In the genomic region with DNA sequence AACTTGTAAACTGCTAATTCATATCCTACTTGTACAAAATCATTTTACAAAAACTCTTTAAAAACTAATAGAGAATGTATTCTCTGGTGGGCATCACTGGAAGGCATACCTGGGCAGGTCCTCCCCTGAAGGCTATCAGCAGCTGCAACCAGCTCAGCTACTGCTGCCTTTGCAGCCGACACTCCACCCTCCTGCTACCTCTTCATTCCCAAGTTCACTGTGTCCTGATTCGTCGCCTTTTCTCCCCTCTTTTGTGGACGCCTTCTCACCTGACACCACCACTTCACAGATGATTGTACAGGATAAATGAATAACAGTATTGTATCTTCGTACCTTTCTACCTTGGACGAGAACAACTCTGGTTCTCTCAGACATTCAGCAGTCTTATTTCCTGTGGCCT, we compare ENCODE assay signal across 16 cellular contexts. TPM values are rescaled to one million over a fixed set of nuclear protein-coding genes. Genes with fewer than 3 reads are reported as not detected.
A peak's percentile ranks its signal among the peaks of the same experiment; 100 is the strongest.
DNase-seq lines count a peak whose midpoint lies in the region; ATAC-seq, FAIRE-seq and TF ChIP-seq lines count a peak whose summit lies in the region.
"Had no signal": no experiment of that assay in that cellular context is flagged by ENCODE, and none has a peak within 500 bp of the region (broad histone marks: within the 10 kb centered on the region; RNA-seq: fewer than 3 reads in every experiment).

No MANE protein-coding gene starts in this region.

- H3K36me3 Mint-ChIP-seq in activated T-helper 17 cell treated with anti-CD3 and anti-CD28 coated beads, Interleukin-2, amount 50 U/mL, for 72 hours (ENCODE audit: low read depth), result peaks cover 81% of the 10 kb centered on the region
- peaks cover 51% of the 10 kb centered on the region for H3K36me3 Mint-ChIP-seq in HFFc6 (ENCODE audit: low read depth)

- H4K8ac ChIP-seq in mesenchymal stem cell (ENCODE audit: low read length), result no peak overlapping the region

- no peak overlapping the region for H4K91ac ChIP-seq in mesenchymal stem cell (ENCODE audit: low read length)

- H3K18ac ChIP-seq in mesenchymal stem cell (ENCODE audit: low read depth in 1 of 2, low read length in 2 of 2), result no peak overlapping the region

- H3K36me3 ChIP-seq in HepG2 (replicated peaks in 1 of 2; ENCODE audit: control insufficient read depth in 1 of 2, insufficient read depth in 2 of 2, low read length in 2 of 2) (peaks cover 10 to 48% of the 10 kb centered on the region in 2 experiments; a peak in 4 of 5 replicates), right lobe of liver (peaks cover 3 to 52% (median 13%) of the 10 kb centered on the region in 4 donors), mesenchymal stem cell (ENCODE audit: control insufficient read depth in 1 of 2, insufficient read depth in 2 of 2, low read depth in 1 of 2, low read length in 2 of 2) (peaks cover 11 to 70% of the 10 kb centered on the region in 2 experiments)

- ATAC-seq in HepG2 (no peak), right lobe of liver (no peak), esophagus mucosa (no peak)
- no peak for ATAC-seq in activated T-helper 17 cell treated with anti-CD3 and anti-CD28 coated beads, Interleukin-2, amount 50 U/mL, for 72 hours (replicated peaks)

- H3K79me1 ChIP-seq in mesenchymal stem cell (replicated peaks; ENCODE audit: low read length, poor library complexity, severe bottlenecking), result peaks cover 3% of the 10 kb centered on the region

- no peak for FAIRE-seq in HepG2 (lab: Jason Lieb, UNC)
- FAIRE-seq: H54 had no signal

- H2BK120ac ChIP-seq in mesenchymal stem cell (ENCODE audit: low read depth, low read length), result no peak overlapping the region

- H3K9ac ChIP-seq in HepG2 (ENCODE audit: insufficient read depth, low read depth, low read length) (no peak overlapping the region), mesenchymal stem cell (ENCODE audit: low read length) (no peak overlapping the region)

- TF ChIP-seq CTCF in HepG2 (CRISPR knock-in tag; IDR thresholded peaks at IDR 0.05), result no peak
- TF ChIP-seq CTCF in right lobe of liver (IDR thresholded peaks at IDR 0.05), result no peak
- no peak for TF ChIP-seq CTCF in HFFc6 (IDR thresholded peaks at IDR 0.05)

- H3K27me3 ChIP-seq in HepG2 (ENCODE audit: control insufficient read depth in 1 of 2, insufficient read depth in 2 of 2, low read length in 2 of 2) (no peaks in the 10 kb centered on the region), right lobe of liver (no peaks in the 10 kb centered on the region), mesenchymal stem cell (ENCODE audit: control insufficient read depth in 1 of 2, insufficient read depth in 1 of 2, low read length in 2 of 2) (no peaks in the 10 kb centered on the region)
- H3K27me3 ChIP-seq: SJSA1 had no signal

- no peak overlapping the region for H2BK15ac ChIP-seq in mesenchymal stem cell (ENCODE audit: low read depth, poor library complexity, severe bottlenecking)

- no peak overlapping the region for H3K23ac ChIP-seq in mesenchymal stem cell (ENCODE audit: low read length in 2 of 2)

- BruUV-seq in HepG2 (replicated peaks; lab: Mats Ljungman, UMichigan), result TSS peak; percentile 21

- no peak overlapping the region for H2BK5ac ChIP-seq in mesenchymal stem cell (ENCODE audit: low read depth, low read length, poor library complexity, severe bottlenecking)

- 95% methylated on average over 6 of the region's 6 CpGs for WGBS in HepG2 (ENCODE audit: low lambda C conversion rate)
- 62% methylated on average over 6 of the region's 6 CpGs for WGBS in right lobe of liver (ENCODE audit: insufficient coverage, low coverage, low lambda C conversion rate, missing lambda C conversion rate)
- WGBS in mesenchymal stem cell, result 88% methylated on average over 6 of the region's 6 CpGs

- no peak overlapping the region for H3K4ac ChIP-seq in mesenchymal stem cell (ENCODE audit: low read depth in 1 of 2, low read length in 2 of 2)

- no peaks in the 10 kb centered on the region for H3K27me3 Mint-ChIP-seq in activated T-helper 17 cell treated with anti-CD3 and anti-CD28 coated beads, Interleukin-2, amount 50 U/mL, for 72 hours
- H3K27me3 Mint-ChIP-seq in HFFc6 (ENCODE audit: insufficient read depth), result no peaks in the 10 kb centered on the region
- H3K27me3 Mint-ChIP-seq: IgD-negative memory B cell had no signal

- intact Hi-C loops in HepG2 (cut with micrococcal nuclease; ENCODE audit: unreplicated experiment) (no loop called here), right lobe of liver (cut with DNase I) (no loop called here)

- H3K4me1 ChIP-seq in HepG2 (ENCODE audit: insufficient read depth, low read length) (peaks cover 21% of the 10 kb centered on the region), right lobe of liver (no peaks in the 10 kb centered on the region), mesenchymal stem cell (ENCODE audit: control insufficient read depth, insufficient read depth, low read depth, low read length) (peaks cover 10% of the 10 kb centered on the region)
- H3K4me1 ChIP-seq: SJSA1 had no signal

- H3K4me2 ChIP-seq in HepG2 (ENCODE audit: low read depth, low read length) (no peak overlapping the region), mesenchymal stem cell (ENCODE audit: low read length, poor library complexity, severe bottlenecking) (no peak overlapping the region)

- DNase-seq in HepG2 (ENCODE audit: low spot score), result no peak
- DNase-seq in right lobe of liver, result no peak
- DNase-seq in mesenchymal stem cell, result no peak
- DNase-seq in HFFc6, result no peak
- DNase-seq in T1000 (lab: John Stamatoyannopoulos, UW), result no peak
- DNase-seq: EL, NCI-H1930 had no signal

- H2BK12ac ChIP-seq in mesenchymal stem cell (ENCODE audit: low read length in 2 of 2), result no peak overlapping the region

- H3K9me3 Mint-ChIP-seq in activated T-helper 17 cell treated with anti-CD3 and anti-CD28 coated beads, Interleukin-2, amount 50 U/mL, for 72 hours, result no peaks in the 10 kb centered on the region
- no peaks in the 10 kb centered on the region for H3K9me3 Mint-ChIP-seq in HFFc6
- H3K9me3 Mint-ChIP-seq: IgD-negative memory B cell had no signal

- no peak overlapping the region for H3K27ac ChIP-seq in HepG2 (ENCODE audit: extremely low read length, insufficient read depth, low read length)
- no peak overlapping the region for H3K27ac ChIP-seq in right lobe of liver
- peak overlapping the region; percentile 68 for H3K27ac ChIP-seq in mesenchymal stem cell (ENCODE audit: low read length, poor library complexity, severe bottlenecking)
- H3K27ac ChIP-seq: C4-2B, SJSA1 had no signal

- TF ChIP-seq EP300 in HepG2 (IDR thresholded peaks at IDR 0.05; ENCODE audit: low read depth in 2 of 2, low read length in 2 of 2), result no peak
- TF ChIP-seq EP300 in HepG2 (CRISPR knock-in tag; IDR thresholded peaks at IDR 0.05; ENCODE audit: borderline replicate concordance), result no peak

- H3K4me3 ChIP-seq in HepG2 (replicated peaks in 1 of 3; ENCODE audit: insufficient read depth in 1 of 3, low read depth in 2 of 3, low read length in 3 of 3), result no peak overlapping the region
- no peak overlapping the region for H3K4me3 ChIP-seq in right lobe of liver
- no peak overlapping the region for H3K4me3 ChIP-seq in mesenchymal stem cell (ENCODE audit: insufficient read depth in 1 of 2, low read depth in 1 of 2, low read length in 2 of 2)
- H3K4me3 ChIP-seq: SJSA1 had no signal

- H3K4me3 Mint-ChIP-seq in activated T-helper 17 cell treated with anti-CD3 and anti-CD28 coated beads, Interleukin-2, amount 50 U/mL, for 72 hours, result no peak overlapping the region
- H3K4me3 Mint-ChIP-seq in HFFc6, result no peak overlapping the region
- H3K4me3 Mint-ChIP-seq: IgD-negative memory B cell had no signal

- H3K9me3 ChIP-seq in HepG2 (ENCODE audit: low read length) (no peaks in the 10 kb centered on the region), right lobe of liver (no peaks in the 10 kb centered on the region), mesenchymal stem cell (ENCODE audit: control insufficient read depth, low read length) (no peaks in the 10 kb centered on the region)
- H3K9me3 ChIP-seq: SJSA1 had no signal

- no peak overlapping the region for H3K14ac ChIP-seq in mesenchymal stem cell (ENCODE audit: low read length in 2 of 2)

- no peak for TF ChIP-seq RAD21 in HepG2 (CRISPR knock-in tag; IDR thresholded peaks at IDR 0.05)

- no peaks in the 10 kb centered on the region for H3K79me2 ChIP-seq in HepG2 (ENCODE audit: insufficient read depth, low read length)

- in situ Hi-C loops in HepG2 (cut with HindIII; ENCODE audit: extremely low pct_ligation_motif_present, low pct_unique_long_range_greater_than_20kb), result no loop called here

- no peaks in the 10 kb centered on the region for H4K20me1 ChIP-seq in HepG2 (ENCODE audit: insufficient read depth, low read length)

- CTCF ChIA-PET in HepG2 (lab: Yijun Ruan, JAX; ENCODE audit: low intra/inter-chr PET ratio, low total read pairs), result no interaction called here

- H2AK5ac ChIP-seq in mesenchymal stem cell (ENCODE audit: low read length, severe bottlenecking), result peak overlapping the region; percentile 58

- H3K27ac Mint-ChIP-seq in activated T-helper 17 cell treated with anti-CD3 and anti-CD28 coated beads, Interleukin-2, amount 50 U/mL, for 72 hours, result peak overlapping the region; percentile 39
- no peak overlapping the region for H3K27ac Mint-ChIP-seq in HFFc6

- TF ChIP-seq POLR2A in HepG2 (IDR thresholded peaks at IDR 0.05; ENCODE audit: insufficient read depth in 1 of 2, low read depth in 2 of 2, low read length in 2 of 2) (no peak), right lobe of liver (IDR thresholded peaks at IDR 0.05) (no peak)

- peaks cover 9% of the 10 kb centered on the region for H3K4me1 Mint-ChIP-seq in activated T-helper 17 cell treated with anti-CD3 and anti-CD28 coated beads, Interleukin-2, amount 50 U/mL, for 72 hours
- H3K4me1 Mint-ChIP-seq in HFFc6 (ENCODE audit: low read depth), result peaks cover 7% of the 10 kb centered on the region; the same call in 1 of the 2 replicates

- POLR2A ChIA-PET in HepG2 (lab: Yijun Ruan, JAX), result no interaction called here

- H2AFZ ChIP-seq in HepG2 (ENCODE audit: low read length) (no peak overlapping the region), mesenchymal stem cell (ENCODE audit: low read depth, low read length) (no peak overlapping the region)

RNA-seq across cellular contexts. Expression of gene B4GALT4, which starts 28.9 kb away (rescaled TPM):
- total RNA-seq in HepG2 (2016; rRNA removed; fragmentation: Illumina TruSeq; extraction: Trizol) (23.8 and 29.0 TPM in 2 replicates), right lobe of liver (10 to 100 TPM in 2 of 6 experiments, 1 to 10 TPM in 4; 7.8 to 10.9 (median 8.9) TPM), esophagus mucosa (15.8 TPM)
- total RNA-seq in HepG2 (2016; cell fraction: cytosol; rRNA removed; fragmentation: Illumina TruSeq; extraction: Trizol; ENCODE audit: low read depth), result 11.4 and 13.3 TPM in 2 replicates
- 25.1 and 29.6 TPM in 2 replicates for total RNA-seq in HepG2 (2016; cell fraction: insoluble cytoplasmic fraction; rRNA removed; fragmentation: Illumina TruSeq; extraction: Trizol)
- 21.4 and 30.8 TPM in 2 replicates for total RNA-seq in HepG2 (2016; cell fraction: membrane; rRNA removed; fragmentation: Illumina TruSeq; extraction: Trizol)
- 21.6 and 24.4 TPM in 2 replicates for total RNA-seq in HepG2 (2016; cell fraction: nucleus; rRNA removed; fragmentation: Illumina TruSeq; extraction: Trizol)
- 15.1 and 16.9 TPM in 2 replicates for polyA plus RNA-seq in HepG2 (2011; rRNA removed)
- polyA plus RNA-seq in HepG2 (2011; cell fraction: cytosol; rRNA removed), result 10.2 and 12.6 TPM in 2 replicates
- polyA plus RNA-seq in HepG2 (2011; cell fraction: nucleus; rRNA removed), result 7.1 and 9.0 TPM in 2 replicates
- 22.2 and 27.7 TPM in 2 replicates for polyA plus RNA-seq in HepG2 (2012)
- polyA plus RNA-seq in HepG2 (2016; cell fraction: cytosol; fragmentation: Illumina TruSeq; extraction: Trizol; ENCODE audit: low read depth), result 10.6 and 14.6 TPM in 2 replicates
- polyA plus RNA-seq in HepG2 (2016; cell fraction: insoluble cytoplasmic fraction; fragmentation: Illumina TruSeq; extraction: Trizol; ENCODE audit: low read depth), result 21.5 and 23.8 TPM in 2 replicates
- polyA plus RNA-seq in HepG2 (2016; cell fraction: membrane; fragmentation: Illumina TruSeq; extraction: Trizol; ENCODE audit: low read depth), result 17.0 and 23.1 TPM in 2 replicates
- polyA plus RNA-seq in HepG2 (2016; cell fraction: nucleus; fragmentation: Illumina TruSeq; extraction: Trizol; ENCODE audit: insufficient read depth, low read depth), result 29.4 and 32.1 TPM in 2 replicates
- 6.9 and 18.7 TPM in 2 replicates for polyA minus RNA-seq in HepG2 (2011; rRNA and poly(A)+ RNA removed; ENCODE audit: low replicate concordance)
- 11.5 and 13.3 TPM in 2 replicates for polyA minus RNA-seq in HepG2 (2011; cell fraction: cytosol; rRNA and poly(A)+ RNA removed)
- 18.5 and 22.9 TPM in 2 replicates for polyA minus RNA-seq in HepG2 (2011; cell fraction: nucleus; rRNA and poly(A)+ RNA removed)
- total RNA-seq in activated T-helper 17 cell treated with anti-CD3 and anti-CD28 coated beads, Interleukin-2, amount 50 U/mL, for 72 hours, result 10 to 100 TPM; 18.5 to 28.1 TPM
- 27.2 TPM for polyA plus RNA-seq in mesenchymal stem cell (2013, experiment 1 of 2)
- 27.4 TPM for polyA plus RNA-seq in mesenchymal stem cell (2013, experiment 2 of 2)
- total RNA-seq in HFFc6 (2021; fragmentation: NEBNext Ultra II Directional; extraction: Animal tissue kit (Norgen Biotek cat#: 25700)), result 10 to 100 TPM; 47.2 to 53.5 (median 52.5) TPM

RNA-seq across cellular contexts. Expression of gene UPK1B, which starts 38.4 kb away (rescaled TPM):
- total RNA-seq in HepG2 (2016; rRNA removed; fragmentation: Illumina TruSeq; extraction: Trizol) (not detected in 2 replicates), right lobe of liver (under 1 TPM in 1 of 6 experiments, not detected in 5; 0.20 TPM), esophagus mucosa (0.96 TPM)
- not detected in 2 replicates for total RNA-seq in HepG2 (2016; cell fraction: cytosol; rRNA removed; fragmentation: Illumina TruSeq; extraction: Trizol; ENCODE audit: low read depth)
- total RNA-seq in HepG2 (2016; cell fraction: insoluble cytoplasmic fraction; rRNA removed; fragmentation: Illumina TruSeq; extraction: Trizol), result not detected in 2 replicates
- total RNA-seq in HepG2 (2016; cell fraction: membrane; rRNA removed; fragmentation: Illumina TruSeq; extraction: Trizol), result not detected in 2 replicates
- not detected in 2 replicates for total RNA-seq in HepG2 (2016; cell fraction: nucleus; rRNA removed; fragmentation: Illumina TruSeq; extraction: Trizol)
- polyA plus RNA-seq in HepG2 (2011; rRNA removed), result not detected in 2 replicates
- not detected in 2 replicates for polyA plus RNA-seq in HepG2 (2011; cell fraction: cytosol; rRNA removed)
- not detected in 2 replicates for polyA plus RNA-seq in HepG2 (2011; cell fraction: nucleus; rRNA removed)
- not detected in 2 replicates for polyA plus RNA-seq in HepG2 (2012)
- polyA plus RNA-seq in HepG2 (2016; cell fraction: cytosol; fragmentation: Illumina TruSeq; extraction: Trizol; ENCODE audit: low read depth), result not detected in 2 replicates
- polyA plus RNA-seq in HepG2 (2016; cell fraction: insoluble cytoplasmic fraction; fragmentation: Illumina TruSeq; extraction: Trizol; ENCODE audit: low read depth), result not detected in 2 replicates
- polyA plus RNA-seq in HepG2 (2016; cell fraction: membrane; fragmentation: Illumina TruSeq; extraction: Trizol; ENCODE audit: low read depth), result not detected in 2 replicates
- not detected in 2 replicates for polyA plus RNA-seq in HepG2 (2016; cell fraction: nucleus; fragmentation: Illumina TruSeq; extraction: Trizol; ENCODE audit: insufficient read depth, low read depth)
- polyA minus RNA-seq in HepG2 (2011; rRNA and poly(A)+ RNA removed; ENCODE audit: low replicate concordance), result not detected in 2 replicates
- not detected in 2 replicates for polyA minus RNA-seq in HepG2 (2011; cell fraction: cytosol; rRNA and poly(A)+ RNA removed)
- not detected in 2 replicates for polyA minus RNA-seq in HepG2 (2011; cell fraction: nucleus; rRNA and poly(A)+ RNA removed)
- 1 to 10 TPM in 1 of 2 donors, under 1 TPM in 1; 0.56 to 1.2 TPM for total RNA-seq in activated T-helper 17 cell treated with anti-CD3 and anti-CD28 coated beads, Interleukin-2, amount 50 U/mL, for 72 hours
- polyA plus RNA-seq in mesenchymal stem cell (2013, experiment 1 of 2), result not detected
- polyA plus RNA-seq in mesenchymal stem cell (2013, experiment 2 of 2), result not detected
- total RNA-seq in HFFc6 (2021; fragmentation: NEBNext Ultra II Directional; extraction: Animal tissue kit (Norgen Biotek cat#: 25700)), result under 1 TPM in 2 of 6 experiments, not detected in 4; 0.10 to 0.12 TPM
- total RNA-seq: A673, HT-29, LHCN-M2 had no signal
- polyA plus RNA-seq: IgD-negative memory B cell had no signal
